ENCODE assay signal across 8 cellular contexts in the genomic region with DNA sequence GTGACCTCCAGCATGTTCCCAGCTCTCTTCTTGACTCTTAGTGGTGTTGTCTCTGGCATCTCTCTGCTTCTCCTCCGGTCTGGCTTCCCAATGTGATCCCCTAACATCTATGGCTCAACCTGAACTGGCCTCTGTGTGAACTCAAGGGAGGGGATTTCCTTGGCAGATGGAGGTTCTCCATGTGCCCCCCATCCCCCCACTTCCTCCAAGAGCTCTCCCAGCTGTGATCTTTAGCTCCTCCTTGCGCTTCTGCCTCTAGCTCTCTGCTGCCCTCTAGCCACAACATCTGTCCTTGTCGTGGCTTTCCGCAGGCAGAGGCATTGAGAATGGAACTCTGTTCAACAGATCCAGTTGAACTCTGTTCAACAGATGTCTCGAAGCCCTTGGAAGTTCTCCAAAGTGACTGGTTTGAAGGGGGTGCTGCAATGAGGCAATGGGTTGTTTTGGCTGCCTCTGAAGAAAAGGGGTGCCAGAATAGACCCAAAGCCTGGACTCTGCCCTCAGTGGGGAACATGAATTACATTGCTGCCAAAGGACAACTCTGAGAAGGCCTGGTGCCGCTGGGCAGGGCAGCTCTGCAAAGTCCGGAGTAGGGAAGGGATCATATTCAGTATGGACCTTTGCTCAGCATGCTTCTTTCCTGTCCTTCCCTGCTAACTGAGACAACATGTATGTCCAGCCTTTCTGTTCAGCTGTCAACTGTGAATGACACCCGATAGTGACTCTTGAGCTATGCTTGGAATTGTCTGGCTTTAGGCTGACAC.
DNase-seq lines count a peak whose midpoint lies in the region; ATAC-seq and TF ChIP-seq lines count a peak whose summit lies in the region.

No MANE protein-coding gene starts in this region.

- H3K4me1 Mint-ChIP-seq in activated T-cell treated with anti-CD3 and anti-CD28 coated beads, Interleukin-2, amount 50 U/mL, for 24 hours (ENCODE audit: low read depth): peaks cover 5% of the 10 kb centered on the region

- CTCF ChIA-PET in PC-9 (lab: Charles Lee): interaction anchor here (0.8 to 1.4 kb wide), 3 partner anchors 40 to 63 kb away, joined by 4 to 6 read pairs (median 6); no protein-coding TSS in a partner anchor

- peak; percentile 80 for TF ChIP-seq CTCF in PC-9 (conservative IDR thresholded peaks at IDR 0.05)
- TF ChIP-seq CTCF in thoracic aorta (IDR thresholded peaks at IDR 0.05): peak; percentile 81

- no peak overlapping the region for H3K4me3 Mint-ChIP-seq in activated T-cell treated with anti-CD3 and anti-CD28 coated beads, Interleukin-2, amount 50 U/mL, for 24 hours

- peak overlapping the region; percentile 74 for H3K27ac Mint-ChIP-seq in activated T-cell treated with anti-CD3 and anti-CD28 coated beads, Interleukin-2, amount 50 U/mL, for 24 hours

- no peaks in the 10 kb centered on the region for H4K20me1 ChIP-seq in PC-9 (ENCODE audit: insufficient read depth)

- no peaks in the 10 kb centered on the region for H3K9me2 ChIP-seq in PC-9 (ENCODE audit: insufficient read depth)

- H3K4me2 ChIP-seq in PC-9: no peak overlapping the region

- H3K36me3 Mint-ChIP-seq in activated T-cell treated with anti-CD3 and anti-CD28 coated beads, Interleukin-2, amount 50 U/mL, for 24 hours (ENCODE audit: low read depth): no peaks in the 10 kb centered on the region

- no peaks in the 10 kb centered on the region for H3K36me3 ChIP-seq in PC-9 (ENCODE audit: low read depth)
- no peaks in the 10 kb centered on the region for H3K36me3 ChIP-seq in thoracic aorta

- H3K79me2 ChIP-seq in PC-9 (ENCODE audit: low read depth): no peaks in the 10 kb centered on the region

- H3F3A ChIP-seq in PC-9 (ENCODE audit: insufficient read depth, low read depth): no peaks in the 10 kb centered on the region

- H3K9me3 ChIP-seq in PC-9 (ENCODE audit: insufficient read depth, low read depth) (no peaks in the 10 kb centered on the region), thoracic aorta (no peaks in the 10 kb centered on the region)

- intact Hi-C loops in PC-9 (cut with micrococcal nuclease; ENCODE audit: unreplicated experiment): loop anchor here (1.0 to 5.0 kb wide), 5 partner anchors 43 to 607 kb away; no protein-coding TSS in a partner anchor

- peaks cover 2% of the 10 kb centered on the region for H3K9me3 Mint-ChIP-seq in activated T-cell treated with anti-CD3 and anti-CD28 coated beads, Interleukin-2, amount 50 U/mL, for 24 hours

- H3K4me1 ChIP-seq in PC-9 (replicated peaks; ENCODE audit: insufficient read depth) (no peaks in the 10 kb centered on the region), thoracic aorta (ENCODE audit: control insufficient read depth in 1 of 2, low read depth in 2 of 2) (peaks cover 0 to 12% of the 10 kb centered on the region in 2 donors)

- H2AFZ ChIP-seq in PC-9: no peak overlapping the region

- ATAC-seq in GM21367 (IDR thresholded peaks at IDR 0.05; ENCODE audit: unreplicated experiment) (peak; percentile 91), thoracic aorta (ENCODE audit: insufficient number of reproducible peaks, low FRiP score, low read depth) (peak; percentile 73)

- POLR2A ChIA-PET in PC-9 (lab: Charles Lee; ENCODE audit: unreplicated experiment): interaction anchor here (0.7 kb wide), 1 partner anchor 11 kb away, joined by 5 read pairs; no protein-coding TSS in a partner anchor

- H3K27me3 ChIP-seq in PC-9 (ENCODE audit: insufficient read depth, low read depth) (no peaks in the 10 kb centered on the region), thoracic aorta (replicated peaks; ENCODE audit: insufficient read depth) (no peaks in the 10 kb centered on the region)

- peak; percentile 88 for DNase-seq in CMK (ENCODE audit: low read depth)
- DNase-seq in HuH-7 (ENCODE audit: low spot score): peak; percentile 66
- peak; percentile 67 to 73 for DNase-seq in PC-9
- peak; percentile 70 for DNase-seq in activated T-cell treated with anti-CD3 and anti-CD28 coated beads, Interleukin-2, amount 50 U/mL, for 24 hours
- peak; percentile 92 for DNase-seq in fibroblast of peridontal ligament (ENCODE audit: extremely low read depth)
- DNase-seq in non-pigmented ciliary epithelial cell (ENCODE audit: low read depth): peak; percentile 94
- peak; percentile 54 for DNase-seq in thoracic aorta (ENCODE audit: low spot score)

- no TSS peak for BruUV-seq in PC-9 (replicated peaks; lab: Mats Ljungman, UMichigan)

- peaks cover 12% of the 10 kb centered on the region for H3K27me3 Mint-ChIP-seq in activated T-cell treated with anti-CD3 and anti-CD28 coated beads, Interleukin-2, amount 50 U/mL, for 24 hours

- H3K27ac ChIP-seq in PC-9 (no peak overlapping the region), thoracic aorta (peak overlapping the region in 1 of 2 donors; percentile 30)

- no peak overlapping the region for H3K4me3 ChIP-seq in PC-9
- no peak overlapping the region for H3K4me3 ChIP-seq in thoracic aorta
